ENCODE assay signal across 1 cellular context in genomic region chr9:129176786-129177442, GRCh38.
TF ChIP-seq lines count a peak whose summit lies in the region.

No MANE protein-coding gene starts in this region.

TF ChIP-seq in K562, 482 proteins besides CTCF, POLR2A, EP300 and RAD21 (continued from another document and continues in another):
- TF ChIP-seq, protein P1, sequence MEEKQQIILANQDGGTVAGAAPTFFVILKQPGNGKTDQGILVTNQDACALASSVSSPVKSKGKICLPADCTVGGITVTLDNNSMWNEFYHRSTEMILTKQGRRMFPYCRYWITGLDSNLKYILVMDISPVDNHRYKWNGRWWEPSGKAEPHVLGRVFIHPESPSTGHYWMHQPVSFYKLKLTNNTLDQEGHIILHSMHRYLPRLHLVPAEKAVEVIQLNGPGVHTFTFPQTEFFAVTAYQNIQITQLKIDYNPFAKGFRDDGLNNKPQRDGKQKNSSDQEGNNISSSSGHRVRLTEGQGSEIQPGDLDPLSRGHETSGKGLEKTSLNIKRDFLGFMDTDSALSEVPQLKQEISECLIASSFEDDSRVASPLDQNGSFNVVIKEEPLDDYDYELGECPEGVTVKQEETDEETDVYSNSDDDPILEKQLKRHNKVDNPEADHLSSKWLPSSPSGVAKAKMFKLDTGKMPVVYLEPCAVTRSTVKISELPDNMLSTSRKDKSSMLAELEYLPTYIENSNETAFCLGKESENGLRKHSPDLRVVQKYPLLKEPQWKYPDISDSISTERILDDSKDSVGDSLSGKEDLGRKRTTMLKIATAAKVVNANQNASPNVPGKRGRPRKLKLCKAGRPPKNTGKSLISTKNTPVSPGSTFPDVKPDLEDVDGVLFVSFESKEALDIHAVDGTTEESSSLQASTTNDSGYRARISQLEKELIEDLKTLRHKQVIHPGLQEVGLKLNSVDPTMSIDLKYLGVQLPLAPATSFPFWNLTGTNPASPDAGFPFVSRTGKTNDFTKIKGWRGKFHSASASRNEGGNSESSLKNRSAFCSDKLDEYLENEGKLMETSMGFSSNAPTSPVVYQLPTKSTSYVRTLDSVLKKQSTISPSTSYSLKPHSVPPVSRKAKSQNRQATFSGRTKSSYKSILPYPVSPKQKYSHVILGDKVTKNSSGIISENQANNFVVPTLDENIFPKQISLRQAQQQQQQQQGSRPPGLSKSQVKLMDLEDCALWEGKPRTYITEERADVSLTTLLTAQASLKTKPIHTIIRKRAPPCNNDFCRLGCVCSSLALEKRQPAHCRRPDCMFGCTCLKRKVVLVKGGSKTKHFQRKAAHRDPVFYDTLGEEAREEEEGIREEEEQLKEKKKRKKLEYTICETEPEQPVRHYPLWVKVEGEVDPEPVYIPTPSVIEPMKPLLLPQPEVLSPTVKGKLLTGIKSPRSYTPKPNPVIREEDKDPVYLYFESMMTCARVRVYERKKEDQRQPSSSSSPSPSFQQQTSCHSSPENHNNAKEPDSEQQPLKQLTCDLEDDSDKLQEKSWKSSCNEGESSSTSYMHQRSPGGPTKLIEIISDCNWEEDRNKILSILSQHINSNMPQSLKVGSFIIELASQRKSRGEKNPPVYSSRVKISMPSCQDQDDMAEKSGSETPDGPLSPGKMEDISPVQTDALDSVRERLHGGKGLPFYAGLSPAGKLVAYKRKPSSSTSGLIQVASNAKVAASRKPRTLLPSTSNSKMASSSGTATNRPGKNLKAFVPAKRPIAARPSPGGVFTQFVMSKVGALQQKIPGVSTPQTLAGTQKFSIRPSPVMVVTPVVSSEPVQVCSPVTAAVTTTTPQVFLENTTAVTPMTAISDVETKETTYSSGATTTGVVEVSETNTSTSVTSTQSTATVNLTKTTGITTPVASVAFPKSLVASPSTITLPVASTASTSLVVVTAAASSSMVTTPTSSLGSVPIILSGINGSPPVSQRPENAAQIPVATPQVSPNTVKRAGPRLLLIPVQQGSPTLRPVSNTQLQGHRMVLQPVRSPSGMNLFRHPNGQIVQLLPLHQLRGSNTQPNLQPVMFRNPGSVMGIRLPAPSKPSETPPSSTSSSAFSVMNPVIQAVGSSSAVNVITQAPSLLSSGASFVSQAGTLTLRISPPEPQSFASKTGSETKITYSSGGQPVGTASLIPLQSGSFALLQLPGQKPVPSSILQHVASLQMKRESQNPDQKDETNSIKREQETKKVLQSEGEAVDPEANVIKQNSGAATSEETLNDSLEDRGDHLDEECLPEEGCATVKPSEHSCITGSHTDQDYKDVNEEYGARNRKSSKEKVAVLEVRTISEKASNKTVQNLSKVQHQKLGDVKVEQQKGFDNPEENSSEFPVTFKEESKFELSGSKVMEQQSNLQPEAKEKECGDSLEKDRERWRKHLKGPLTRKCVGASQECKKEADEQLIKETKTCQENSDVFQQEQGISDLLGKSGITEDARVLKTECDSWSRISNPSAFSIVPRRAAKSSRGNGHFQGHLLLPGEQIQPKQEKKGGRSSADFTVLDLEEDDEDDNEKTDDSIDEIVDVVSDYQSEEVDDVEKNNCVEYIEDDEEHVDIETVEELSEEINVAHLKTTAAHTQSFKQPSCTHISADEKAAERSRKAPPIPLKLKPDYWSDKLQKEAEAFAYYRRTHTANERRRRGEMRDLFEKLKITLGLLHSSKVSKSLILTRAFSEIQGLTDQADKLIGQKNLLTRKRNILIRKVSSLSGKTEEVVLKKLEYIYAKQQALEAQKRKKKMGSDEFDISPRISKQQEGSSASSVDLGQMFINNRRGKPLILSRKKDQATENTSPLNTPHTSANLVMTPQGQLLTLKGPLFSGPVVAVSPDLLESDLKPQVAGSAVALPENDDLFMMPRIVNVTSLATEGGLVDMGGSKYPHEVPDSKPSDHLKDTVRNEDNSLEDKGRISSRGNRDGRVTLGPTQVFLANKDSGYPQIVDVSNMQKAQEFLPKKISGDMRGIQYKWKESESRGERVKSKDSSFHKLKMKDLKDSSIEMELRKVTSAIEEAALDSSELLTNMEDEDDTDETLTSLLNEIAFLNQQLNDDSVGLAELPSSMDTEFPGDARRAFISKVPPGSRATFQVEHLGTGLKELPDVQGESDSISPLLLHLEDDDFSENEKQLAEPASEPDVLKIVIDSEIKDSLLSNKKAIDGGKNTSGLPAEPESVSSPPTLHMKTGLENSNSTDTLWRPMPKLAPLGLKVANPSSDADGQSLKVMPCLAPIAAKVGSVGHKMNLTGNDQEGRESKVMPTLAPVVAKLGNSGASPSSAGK (IDR thresholded peaks at IDR 0.05) = no peak
- no peak for TF ChIP-seq FOXO4 (CRISPR knock-in tag; IDR thresholded peaks at IDR 0.05)
- TF ChIP-seq NRF1 (conservative IDR thresholded peaks at IDR 0.05 in 1 of 2, IDR thresholded peaks at IDR 0.05 in 1 of 2) = 0 out of 4 replicates have a peak, but pooled peaks of 1 of the 2 experiments have one; percentile 9
- TF ChIP-seq, protein P2, sequence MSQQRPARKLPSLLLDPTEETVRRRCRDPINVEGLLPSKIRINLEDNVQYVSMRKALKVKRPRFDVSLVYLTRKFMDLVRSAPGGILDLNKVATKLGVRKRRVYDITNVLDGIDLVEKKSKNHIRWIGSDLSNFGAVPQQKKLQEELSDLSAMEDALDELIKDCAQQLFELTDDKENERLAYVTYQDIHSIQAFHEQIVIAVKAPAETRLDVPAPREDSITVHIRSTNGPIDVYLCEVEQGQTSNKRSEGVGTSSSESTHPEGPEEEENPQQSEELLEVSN (IDR thresholded peaks at IDR 0.05; ENCODE audit: borderline replicate concordance in 1 of 2, extremely low read depth in 1 of 2, insufficient read depth in 1 of 2, insufficient read length in 1 of 2, low read depth in 1 of 2, low read length in 1 of 2, poor library complexity in 1 of 2, severe bottlenecking in 1 of 2) = no peak
- no peak for TF ChIP-seq ETV1 (tag; conservative IDR thresholded peaks at IDR 0.05; ENCODE audit: low read depth)
- TF ChIP-seq DNMT1 (IDR thresholded peaks at IDR 0.05) = no peak
- no peak for TF ChIP-seq NR2C1 (IDR thresholded peaks at IDR 0.05)
- no peak for TF ChIP-seq NR2C1 (tag; IDR thresholded peaks at IDR 0.05)
- no peak for TF ChIP-seq SMARCA4 (IDR thresholded peaks at IDR 0.05)
- no peak for TF ChIP-seq TSC22D4 (tag; IDR thresholded peaks at IDR 0.05)
- TF ChIP-seq HDAC2 (IDR thresholded peaks at IDR 0.05) = peak; percentile 34; the same call in 1 of the 2 replicates
- no peak for TF ChIP-seq SETDB1 (IDR thresholded peaks at IDR 0.05; ENCODE audit: low read length)
- TF ChIP-seq SRSF3 (IDR thresholded peaks at IDR 0.05; ENCODE audit: insufficient read depth, low read length) = no peak
- no peak for TF ChIP-seq TOE1 (IDR thresholded peaks at IDR 0.05; ENCODE audit: borderline replicate concordance)
- TF ChIP-seq TOE1 (CRISPR knock-in tag; IDR thresholded peaks at IDR 0.05; ENCODE audit: borderline replicate concordance, low read depth) = no peak
- no peak for TF ChIP-seq ZNF449 (CRISPR knock-in tag; IDR thresholded peaks at IDR 0.05)
- TF ChIP-seq KDM2B (CRISPR knock-in tag; IDR thresholded peaks at IDR 0.05) = peak; percentile 82; the same call in 1 of the 2 replicates
- TF ChIP-seq ZNF395 (CRISPR knock-in tag; IDR thresholded peaks at IDR 0.05) = no peak
- TF ChIP-seq PML (IDR thresholded peaks at IDR 0.05; ENCODE audit: low read length) = no peak
- TF ChIP-seq SREBF1 (IDR thresholded peaks at IDR 0.05; ENCODE audit: borderline replicate concordance, low read depth, low read length) = no peak
- TF ChIP-seq, protein P3, sequence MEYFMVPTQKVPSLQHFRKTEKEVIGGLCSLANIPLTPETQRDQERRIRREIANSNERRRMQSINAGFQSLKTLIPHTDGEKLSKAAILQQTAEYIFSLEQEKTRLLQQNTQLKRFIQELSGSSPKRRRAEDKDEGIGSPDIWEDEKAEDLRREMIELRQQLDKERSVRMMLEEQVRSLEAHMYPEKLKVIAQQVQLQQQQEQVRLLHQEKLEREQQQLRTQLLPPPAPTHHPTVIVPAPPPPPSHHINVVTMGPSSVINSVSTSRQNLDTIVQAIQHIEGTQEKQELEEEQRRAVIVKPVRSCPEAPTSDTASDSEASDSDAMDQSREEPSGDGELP (CRISPR knock-in tag; IDR thresholded peaks at IDR 0.05; ENCODE audit: borderline replicate concordance) = no peak
- TF ChIP-seq SOX6 (IDR thresholded peaks at IDR 0.05) = no peak
- TF ChIP-seq ZBTB12 (CRISPR knock-in tag; IDR thresholded peaks at IDR 0.05) = no peak
- TF ChIP-seq, protein P4, sequence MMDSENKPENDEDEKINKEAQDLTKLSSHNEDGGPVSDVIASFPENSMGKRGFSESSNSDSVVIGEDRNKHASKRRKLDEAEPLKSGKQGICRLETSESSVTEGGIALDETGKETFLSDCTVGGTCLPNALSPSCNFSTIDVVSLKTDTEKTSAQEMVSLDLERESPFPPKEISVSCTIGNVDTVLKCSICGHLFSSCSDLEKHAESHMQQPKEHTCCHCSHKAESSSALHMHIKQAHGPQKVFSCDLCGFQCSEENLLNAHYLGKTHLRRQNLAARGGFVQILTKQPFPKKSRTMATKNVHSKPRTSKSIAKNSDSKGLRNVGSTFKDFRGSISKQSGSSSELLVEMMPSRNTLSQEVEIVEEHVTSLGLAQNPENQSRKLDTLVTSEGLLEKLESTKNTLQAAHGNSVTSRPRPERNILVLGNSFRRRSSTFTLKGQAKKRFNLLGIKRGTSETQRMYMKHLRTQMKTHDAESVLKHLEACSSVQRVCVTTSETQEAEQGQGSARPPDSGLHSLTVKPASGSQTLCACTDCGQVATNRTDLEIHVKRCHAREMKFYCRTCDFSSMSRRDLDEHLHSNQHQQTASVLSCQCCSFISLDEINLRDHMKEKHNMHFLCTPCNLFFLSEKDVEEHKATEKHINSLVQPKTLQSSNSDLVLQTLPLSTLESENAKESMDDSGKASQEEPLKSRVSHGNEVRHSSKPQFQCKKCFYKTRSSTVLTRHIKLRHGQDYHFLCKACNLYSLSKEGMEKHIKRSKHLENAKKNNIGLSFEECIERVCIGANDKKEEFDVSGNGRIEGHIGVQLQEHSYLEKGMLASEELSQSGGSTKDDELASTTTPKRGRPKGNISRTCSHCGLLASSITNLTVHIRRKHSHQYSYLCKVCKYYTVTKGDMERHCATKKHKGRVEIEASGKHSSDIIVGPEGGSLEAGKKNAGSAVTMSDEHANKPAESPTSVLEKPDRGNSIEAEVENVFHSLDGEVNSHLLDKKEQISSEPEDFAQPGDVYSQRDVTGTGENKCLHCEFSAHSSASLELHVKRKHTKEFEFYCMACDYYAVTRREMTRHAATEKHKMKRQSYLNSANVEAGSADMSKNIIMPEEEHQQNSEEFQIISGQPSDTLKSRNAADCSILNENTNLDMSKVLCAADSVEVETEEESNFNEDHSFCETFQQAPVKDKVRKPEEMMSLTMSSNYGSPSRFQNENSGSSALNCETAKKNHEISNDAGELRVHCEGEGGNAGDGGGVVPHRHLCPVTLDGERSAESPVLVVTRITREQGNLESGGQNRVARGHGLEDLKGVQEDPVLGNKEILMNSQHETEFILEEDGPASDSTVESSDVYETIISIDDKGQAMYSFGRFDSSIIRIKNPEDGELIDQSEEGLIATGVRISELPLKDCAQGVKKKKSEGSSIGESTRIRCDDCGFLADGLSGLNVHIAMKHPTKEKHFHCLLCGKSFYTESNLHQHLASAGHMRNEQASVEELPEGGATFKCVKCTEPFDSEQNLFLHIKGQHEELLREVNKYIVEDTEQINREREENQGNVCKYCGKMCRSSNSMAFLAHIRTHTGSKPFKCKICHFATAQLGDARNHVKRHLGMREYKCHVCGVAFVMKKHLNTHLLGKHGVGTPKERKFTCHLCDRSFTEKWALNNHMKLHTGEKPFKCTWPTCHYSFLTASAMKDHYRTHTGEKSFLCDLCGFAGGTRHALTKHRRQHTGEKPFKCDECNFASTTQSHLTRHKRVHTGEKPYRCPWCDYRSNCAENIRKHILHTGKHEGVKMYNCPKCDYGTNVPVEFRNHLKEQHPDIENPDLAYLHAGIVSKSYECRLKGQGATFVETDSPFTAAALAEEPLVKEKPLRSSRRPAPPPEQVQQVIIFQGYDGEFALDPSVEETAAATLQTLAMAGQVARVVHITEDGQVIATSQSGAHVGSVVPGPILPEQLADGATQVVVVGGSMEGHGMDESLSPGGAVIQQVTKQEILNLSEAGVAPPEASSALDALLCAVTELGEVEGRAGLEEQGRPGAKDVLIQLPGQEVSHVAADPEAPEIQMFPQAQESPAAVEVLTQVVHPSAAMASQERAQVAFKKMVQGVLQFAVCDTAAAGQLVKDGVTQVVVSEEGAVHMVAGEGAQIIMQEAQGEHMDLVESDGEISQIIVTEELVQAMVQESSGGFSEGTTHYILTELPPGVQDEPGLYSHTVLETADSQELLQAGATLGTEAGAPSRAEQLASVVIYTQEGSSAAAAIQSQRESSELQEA (IDR thresholded peaks at IDR 0.05; ENCODE audit: low read depth) = no peak
- TF ChIP-seq NUFIP1 (IDR thresholded peaks at IDR 0.05; ENCODE audit: partially characterized antibody) = no peak
- no peak for TF ChIP-seq ZNF766 (CRISPR knock-in tag; conservative IDR thresholded peaks at IDR 0.05)
